In genomic region chr6:73329201-73329600, GRCh38 we compare ENCODE assay signal across 21 cellular contexts. TPM values are rescaled to one million over a fixed set of nuclear protein-coding genes. Genes with fewer than 3 reads are reported as not detected.
DNase-seq lines count a peak whose midpoint lies in the region; ATAC-seq and TF ChIP-seq lines count a peak whose summit lies in the region.
"Had no signal": no experiment of that assay in that cellular context is flagged by ENCODE, and none has a peak within 500 bp of the region (broad histone marks: within the 10 kb centered on the region; RNA-seq: fewer than 3 reads in every experiment).

No MANE protein-coding gene starts in this region.

- TF ChIP-seq CTCF in lower lobe of right lung (IDR thresholded peaks at IDR 0.05), result no peak

- no peaks in the 10 kb centered on the region for H4K20me1 ChIP-seq in GM23248 (ENCODE audit: insufficient read depth)

- H3K4me3 ChIP-seq in ACC112 (ENCODE audit: low read depth, low read length) (no peak overlapping the region), GM23248 (no peak overlapping the region), lower lobe of right lung (no peak overlapping the region)
- no peak overlapping the region for H3K4me3 ChIP-seq in effector memory CD4-positive, alpha-beta T cell (ENCODE audit: insufficient read depth, low read depth, low read length, poor library complexity, severe bottlenecking)
- H3K4me3 ChIP-seq: colonic mucosa, gastroesophageal sphincter, lung, psoas muscle, vagina had no signal

- in situ Hi-C loops in GM23248 (cut with MboI), result no loop called here

- WGBS in GM23248 (ENCODE audit: low coverage in 1 of 2, low lambda C conversion rate in 2 of 2, missing lambda C conversion rate in 2 of 2), 2 experiments, result 60 to 61% methylated on average over 3 of the region's 3 CpGs

- H3K27ac ChIP-seq in ACC112 (ENCODE audit: low read depth, low read length), result no peak overlapping the region
- no peak overlapping the region for H3K27ac ChIP-seq in GM23248
- no peak overlapping the region for H3K27ac ChIP-seq in effector memory CD4-positive, alpha-beta T cell (ENCODE audit: insufficient read depth, low read length, poor library complexity, severe bottlenecking)
- no peak overlapping the region for H3K27ac ChIP-seq in lower lobe of right lung
- H3K27ac ChIP-seq: colonic mucosa, gastroesophageal sphincter, psoas muscle, vagina had no signal

- H3F3A ChIP-seq in GM23248 (ENCODE audit: insufficient read depth), result no peaks in the 10 kb centered on the region

- H3K27me3 ChIP-seq in ACC112 (ENCODE audit: insufficient read depth, low read length) (no peaks in the 10 kb centered on the region; the same call in 1 of the 2 replicates), GM23248 (replicated peaks; ENCODE audit: insufficient read depth) (no peaks in the 10 kb centered on the region; the same call in 1 of the 2 replicates), lower lobe of right lung (ENCODE audit: low read depth) (no peaks in the 10 kb centered on the region)
- H3K27me3 ChIP-seq in effector memory CD4-positive, alpha-beta T cell (replicated peaks; ENCODE audit: control insufficient read depth, insufficient read depth, low read length, poor library complexity, severe bottlenecking), result no peaks in the 10 kb centered on the region
- H3K27me3 ChIP-seq: colonic mucosa, vagina had no signal

- H3K9me2 ChIP-seq in GM23248 (ENCODE audit: insufficient read depth), result no peaks in the 10 kb centered on the region

- H3K4me2 ChIP-seq in GM23248 (ENCODE audit: unreplicated experiment), result no peak overlapping the region

- ATAC-seq in GM18867 (IDR thresholded peaks at IDR 0.05; ENCODE audit: unreplicated experiment) (peak; percentile 73), HG03442 (IDR thresholded peaks at IDR 0.05; ENCODE audit: unreplicated experiment) (peak; percentile 73), lower lobe of right lung (no peak)
- ATAC-seq: gastroesophageal sphincter, natural killer cell, psoas muscle, Right ventricle myocardium inferior had no signal

- H3K36me3 ChIP-seq in ACC112 (ENCODE audit: insufficient read depth, low read length) (no peaks in the 10 kb centered on the region), GM23248 (ENCODE audit: low read depth) (no peaks in the 10 kb centered on the region), lower lobe of right lung (no peaks in the 10 kb centered on the region)
- no peaks in the 10 kb centered on the region for H3K36me3 ChIP-seq in effector memory CD4-positive, alpha-beta T cell (ENCODE audit: control insufficient read depth, insufficient read depth, low read length)
- H3K36me3 ChIP-seq: colonic mucosa, gastroesophageal sphincter, vagina had no signal

- H3K9me3 ChIP-seq in GM23248 (ENCODE audit: low read depth) (no peaks in the 10 kb centered on the region), lower lobe of right lung (no peaks in the 10 kb centered on the region)
- no peaks in the 10 kb centered on the region for H3K9me3 ChIP-seq in effector memory CD4-positive, alpha-beta T cell (ENCODE audit: control insufficient read depth, low read length)
- H3K9me3 ChIP-seq: colonic mucosa, gastroesophageal sphincter, psoas muscle, vagina had no signal

- no peaks in the 10 kb centered on the region for H3K79me2 ChIP-seq in ACC112 (ENCODE audit: control insufficient read depth, insufficient read depth, low read length, unreplicated experiment)
- H3K79me2 ChIP-seq in GM23248 (ENCODE audit: insufficient read depth), result no peaks in the 10 kb centered on the region

- H3K9ac ChIP-seq in GM23248, result no peak overlapping the region

- H3K4me1 ChIP-seq in ACC112 (ENCODE audit: control insufficient read depth, insufficient read depth, low read length, unreplicated experiment) (peaks cover 8% of the 10 kb centered on the region), GM23248 (ENCODE audit: insufficient read depth) (no peaks in the 10 kb centered on the region), lower lobe of right lung (no peaks in the 10 kb centered on the region)
- H3K4me1 ChIP-seq in effector memory CD4-positive, alpha-beta T cell (ENCODE audit: control insufficient read depth, insufficient read depth, low read length, poor library complexity, severe bottlenecking), result no peaks in the 10 kb centered on the region
- H3K4me1 ChIP-seq: colonic mucosa, gastroesophageal sphincter, psoas muscle, vagina had no signal

- H2AFZ ChIP-seq in ACC112 (ENCODE audit: low read length, unreplicated experiment), result peak overlapping the region; percentile 60
- H2AFZ ChIP-seq in GM23248, result 0 out of 2 replicates have a peak overlapping the region, but pooled peaks have one; percentile 2

- no peak for DNase-seq in GM23248
- no peak for DNase-seq in effector memory CD4-positive, alpha-beta T cell
- DNase-seq in SHP77 treated with DMSO at 0.1 percent for 48 hours (lab: John Stamatoyannopoulos, UW), result no peak
- DNase-seq in lower lobe of right lung, result no peak
- no peak for DNase-seq in middle frontal gyrus (ENCODE audit: extremely low spot score, low spot score)
- DNase-seq: activated B cell treated with CpG ODN at 0.5 μM for 24 hours; activated naive CD4-positive, alpha-beta T cell treated with Interleukin-2 at 50 U/mL for 16 hours; CD8-positive, alpha-beta memory T cell; colonic mucosa; IMR-90; natural killer cell; NCI-H1092; NK-92 treated with Interleukin-12 subunit alpha and Interleukin-12 subunit beta, amount 100 ng/mL, for 24 hours; psoas muscle had no signal

- intact Hi-C loops in lower lobe of right lung (cut with DNase I), result no loop called here

RNA-seq across cellular contexts. Expression of gene DPPA5, which starts 24.9 kb away (rescaled TPM):
- total RNA-seq in GM23248 (2014; rRNA removed; shearing (Covaris generic)), result not detected in 2 replicates
- not detected in 2 replicates for polyA plus RNA-seq in GM23248 (2016; fragmentation: Nextera tagmentation; extraction: Ambion mirVana)
- total RNA-seq in lower lobe of right lung, result not detected
- total RNA-seq: activated B cell treated with CpG ODN at 0.5 μM for 24 hours; CD8-positive, alpha-beta memory T cell; colonic mucosa; gastroesophageal sphincter; IMR-90; lung; natural killer cell; psoas muscle; Right ventricle myocardium inferior; vagina had no signal
- polyA plus RNA-seq: CD8-positive, alpha-beta memory T cell; IMR-90; lung; psoas muscle had no signal

RNA-seq across cellular contexts. Expression of gene KHDC3L, which starts 33.3 kb away (rescaled TPM):
- total RNA-seq in GM23248 (2014; rRNA removed; shearing (Covaris generic)), result not detected in 2 replicates
- not detected in 2 replicates for polyA plus RNA-seq in GM23248 (2016; fragmentation: Nextera tagmentation; extraction: Ambion mirVana)
- not detected for total RNA-seq in lower lobe of right lung
- total RNA-seq: activated B cell treated with CpG ODN at 0.5 μM for 24 hours; CD8-positive, alpha-beta memory T cell; colonic mucosa; gastroesophageal sphincter; IMR-90; lung; natural killer cell; psoas muscle; Right ventricle myocardium inferior; vagina had no signal
- polyA plus RNA-seq: CD8-positive, alpha-beta memory T cell; IMR-90; lung; psoas muscle had no signal

RNA-seq across cellular contexts. Expression of gene OOEP, which starts 40.5 kb away (rescaled TPM):
- total RNA-seq in GM23248 (2014; rRNA removed; shearing (Covaris generic)), result not detected in 2 replicates
- not detected in 2 replicates for polyA plus RNA-seq in GM23248 (2016; fragmentation: Nextera tagmentation; extraction: Ambion mirVana)
- total RNA-seq in lower lobe of right lung, result not detected
- total RNA-seq: activated B cell treated with CpG ODN at 0.5 μM for 24 hours, colonic mucosa, gastroesophageal sphincter, IMR-90, psoas muscle, Right ventricle myocardium inferior, vagina had no signal
- polyA plus RNA-seq: CD8-positive, alpha-beta memory T cell; IMR-90 had no signal

Comparison
In these comparisons a context has a peak if more than half of its experiments do, and no peak if none do; other contexts are left out.
1. ATAC-seq: peak in GM18867 (single experiment) and HG03442 (single experiment); none in lower lobe of right lung (0 of 2).